In genomic region chr22:46598737-46599424, GRCh38 we compare ENCODE assay signal across 18 cellular contexts. TPM values are rescaled to one million over a fixed set of nuclear protein-coding genes. Genes with fewer than 3 reads are reported as not detected.
A peak's percentile ranks its signal among the peaks of the same experiment; 100 is the strongest.
DNase-seq lines count a peak whose midpoint lies in the region; ATAC-seq and TF ChIP-seq lines count a peak whose summit lies in the region.
"Had no signal": no experiment of that assay in that cellular context is flagged by ENCODE, and none has a peak within 500 bp of the region (broad histone marks: within the 10 kb centered on the region; RNA-seq: fewer than 3 reads in every experiment).

No MANE protein-coding gene starts in this region.

- no peak for TF ChIP-seq CTCF in choroid plexus epithelial cell (conservative IDR thresholded peaks at IDR 0.05; ENCODE audit: low read depth, low read length)
- TF ChIP-seq CTCF in lower lobe of right lung (IDR thresholded peaks at IDR 0.05) = peak; percentile 8
- no peak for TF ChIP-seq CTCF in type B pancreatic cell (conservative IDR thresholded peaks at IDR 0.05)
- TF ChIP-seq CTCF in dorsolateral prefrontal cortex (IDR thresholded peaks at IDR 0.05 in 54 of 56, conservative IDR thresholded peaks at IDR 0.05 in 2 of 56; ENCODE audit: low read depth in 1 of 56, partially characterized antibody in 56 of 56) = no peak

- H3K4me3 ChIP-seq in choroid plexus epithelial cell (ENCODE audit: low read depth, low read length) (no peak overlapping the region), lower lobe of right lung (no peak overlapping the region), dorsolateral prefrontal cortex (no peak overlapping the region), SJCRH30 (no peak overlapping the region)
- H3K4me3 ChIP-seq: SJSA1, thoracic aorta had no signal

- no peaks in the 10 kb centered on the region for H3K36me3 ChIP-seq in lower lobe of right lung
- H3K36me3 ChIP-seq in SJCRH30 = no peaks in the 10 kb centered on the region
- H3K36me3 ChIP-seq: SJSA1, thoracic aorta had no signal

- peaks cover 18% of the 10 kb centered on the region for H3K4me1 Mint-ChIP-seq in type B pancreatic cell (ENCODE audit: unreplicated experiment)

- intact Hi-C loops in lower lobe of right lung (cut with DNase I) (no loop called here), dorsolateral prefrontal cortex (cut with DNase I) (no loop called here)

- DNase-seq in SKM-1 treated with dmso at 0.1 percent for 144 hours (lab: John Stamatoyannopoulos, UW; ENCODE audit: unreplicated experiment) = peak; percentile 65
- DNase-seq in SKM-1 (lab: John Stamatoyannopoulos, UW; ENCODE audit: unreplicated experiment) = no peak
- DNase-seq in choroid plexus epithelial cell (ENCODE audit: low read depth) = peak; percentile 63
- DNase-seq in lower lobe of right lung = peak; percentile 65
- DNase-seq in type B pancreatic cell (ENCODE audit: extremely low spot score, unreplicated experiment) = no peak
- DNase-seq in dorsolateral prefrontal cortex = no peak
- no peak for DNase-seq in SJCRH30
- DNase-seq in EL = no peak
- DNase-seq: activated B cell treated with CpG ODN at 0.5 μM for 24 hours; activated CD8-positive, alpha-beta memory T cell treated with anti-CD3 and anti-CD28 coated beads, Interleukin-2, amount 50 U/mL, for 4 hours; COR-L47; foreskin keratinocyte; KBM-7; NCI-H1930; NCI-H82 had no signal

- H3K27ac ChIP-seq in lower lobe of right lung (peak overlapping the region; percentile 68), dorsolateral prefrontal cortex (peak overlapping the region in 8 of 59 donors; percentile 5 to 61 (median 22)), SJCRH30 (no peak overlapping the region)
- H3K27ac ChIP-seq: foreskin keratinocyte, SJSA1, thoracic aorta had no signal

- H3K27me3 Mint-ChIP-seq in type B pancreatic cell = no peaks in the 10 kb centered on the region
- H3K27me3 Mint-ChIP-seq: activated B cell treated with CpG ODN at 0.5 μM for 24 hours had no signal

- peak overlapping the region; percentile 91 for H3K27ac Mint-ChIP-seq in type B pancreatic cell
- H3K27ac Mint-ChIP-seq: activated B cell treated with CpG ODN at 0.5 μM for 24 hours had no signal

- ATAC-seq in lower lobe of right lung = peak; percentile 13 to 42
- ATAC-seq: foreskin keratinocyte; naive thymus-derived CD8-positive, alpha-beta T cell had no signal

- peaks cover 3% of the 10 kb centered on the region for H3K36me3 Mint-ChIP-seq in type B pancreatic cell
- H3K36me3 Mint-ChIP-seq: naive thymus-derived CD8-positive, alpha-beta T cell had no signal

- no peaks in the 10 kb centered on the region for H3K9me3 Mint-ChIP-seq in type B pancreatic cell
- H3K9me3 Mint-ChIP-seq: activated B cell treated with CpG ODN at 0.5 μM for 24 hours; naive thymus-derived CD8-positive, alpha-beta T cell had no signal

- H3K4me1 ChIP-seq in lower lobe of right lung = peaks cover 50% of the 10 kb centered on the region
- no peaks in the 10 kb centered on the region for H3K4me1 ChIP-seq in SJCRH30
- H3K4me1 ChIP-seq: foreskin keratinocyte had no signal

- no peak overlapping the region for H3K4me3 Mint-ChIP-seq in type B pancreatic cell
- H3K4me3 Mint-ChIP-seq: activated B cell treated with CpG ODN at 0.5 μM for 24 hours; naive thymus-derived CD8-positive, alpha-beta T cell had no signal

- H3K9me3 ChIP-seq in lower lobe of right lung (no peaks in the 10 kb centered on the region), SJCRH30 (replicated peaks) (no peaks in the 10 kb centered on the region)
- H3K9me3 ChIP-seq: SJSA1, thoracic aorta had no signal

- H3K27me3 ChIP-seq in lower lobe of right lung (ENCODE audit: low read depth) (no peaks in the 10 kb centered on the region), dorsolateral prefrontal cortex (no peaks in the 10 kb centered on the region), SJCRH30 (no peaks in the 10 kb centered on the region)
- H3K27me3 ChIP-seq: SJSA1 had no signal

RNA-seq across cellular contexts. Expression of gene GRAMD4, which starts 21.3 kb away (rescaled TPM):
- total RNA-seq in lower lobe of right lung = 58.1 TPM
- total RNA-seq in type B pancreatic cell (ENCODE audit: low replicate concordance) = 56.4 and 80.9 TPM in 2 replicates
- total RNA-seq in dorsolateral prefrontal cortex = 10 to 100 TPM; 33.2 to 89.6 (median 61.9) TPM
- 8.6 and 8.8 TPM in 2 replicates for total RNA-seq in SJCRH30 (2014; rRNA removed; shearing (Covaris generic))

Comparison
In these comparisons a context has a peak if more than half of its experiments do, and no peak if none do; other contexts are left out.
1. DNase-seq: peak in SKM-1 treated with dmso at 0.1 percent for 144 hours (single experiment), choroid plexus epithelial cell (single experiment) and lower lobe of right lung (single experiment); none in SKM-1 (single experiment), type B pancreatic cell (single experiment), dorsolateral prefrontal cortex (0 of 10), SJCRH30 (0 of 2) and EL (single experiment).